In genomic region chr7:26369519-26370385, GRCh38 we compare ENCODE assay signal across 8 cellular contexts.
DNase-seq lines count a peak whose midpoint lies in the region; ATAC-seq and TF ChIP-seq lines count a peak whose summit lies in the region.

No MANE protein-coding gene starts in this region.

- H3K36me3 Mint-ChIP-seq in activated CD4-positive, alpha-beta T cell treated with anti-CD3 and anti-CD28 coated beads, Interleukin-2, amount 10 ng/mL, durations not matched to agents 24 days and 14 days (ENCODE audit: low read depth) = peaks cover 32% of the 10 kb centered on the region

- no peaks in the 10 kb centered on the region for H3K4me1 ChIP-seq in HAP-1
- no peaks in the 10 kb centered on the region for H3K4me1 ChIP-seq in psoas muscle

- intact Hi-C loops in activated CD4-positive, alpha-beta T cell treated with anti-CD3 and anti-CD28 coated beads, Interleukin-2, amount 10 ng/mL, durations not matched to agents 24 days and 14 days (cut with micrococcal nuclease) = loop anchor here (1.0 to 10.0 kb wide), 4 partner anchors 292 to 791 kb away; no protein-coding TSS in a partner anchor
- intact Hi-C loops in psoas muscle (cut with DNase I) = loop anchor here (2.0 to 10.0 kb wide), 7 partner anchors 167 to 1115 kb away; partner anchors contain the start of genes CBX3 (in 1 of the 2) and HNRNPA2B1 (in 1 of the 2)

- H3K27ac ChIP-seq in psoas muscle = no peak overlapping the region

- H3K9me3 ChIP-seq in HAP-1 (no peaks in the 10 kb centered on the region), psoas muscle (no peaks in the 10 kb centered on the region)

- no peaks in the 10 kb centered on the region for H3K27me3 ChIP-seq in HAP-1 (ENCODE audit: low read depth)
- H3K27me3 ChIP-seq in psoas muscle (ENCODE audit: insufficient read depth in 3 of 3, low read length in 2 of 3) = peaks cover 2 to 49% (median 6%) of the 10 kb centered on the region in 3 donors

- H3K36me3 ChIP-seq in HAP-1 (replicated peaks) = no peaks in the 10 kb centered on the region
- H3K36me3 ChIP-seq in psoas muscle (ENCODE audit: insufficient read depth in 1 of 2, low read depth in 1 of 2) = no peaks in the 10 kb centered on the region

- 36 to 41% (median 38%) methylated on average over 8 of the region's 8 CpGs for WGBS in psoas muscle, 3 donors

- H3K4me1 Mint-ChIP-seq in activated CD4-positive, alpha-beta T cell treated with anti-CD3 and anti-CD28 coated beads, Interleukin-2, amount 10 ng/mL, durations not matched to agents 24 days and 14 days = peaks cover 13% of the 10 kb centered on the region

- H3K4me3 Mint-ChIP-seq in activated CD4-positive, alpha-beta T cell treated with anti-CD3 and anti-CD28 coated beads, Interleukin-2, amount 10 ng/mL, durations not matched to agents 24 days and 14 days = peak overlapping the region; percentile 43

- H3K9me3 Mint-ChIP-seq in activated CD4-positive, alpha-beta T cell treated with anti-CD3 and anti-CD28 coated beads, Interleukin-2, amount 10 ng/mL, durations not matched to agents 24 days and 14 days = no peaks in the 10 kb centered on the region

- peak; percentile 84 for TF ChIP-seq CTCF in psoas muscle (IDR thresholded peaks at IDR 0.05)

- H3K4me3 ChIP-seq in HAP-1 (no peak overlapping the region), psoas muscle (no peak overlapping the region)

- in situ Hi-C loops in HAP-1 (cut with MboI; ENCODE audit: low sequenced_read_pairs) = loop anchor here (5.0 to 10.0 kb wide), 4 partner anchors 275 to 788 kb away; partner anchors contain the start of gene HOXA7

- ATAC-seq in psoas muscle (peak; percentile 37 to 86 (median 72)), HG03565 (IDR thresholded peaks at IDR 0.05; ENCODE audit: unreplicated experiment) (no peak)

- H3K27me3 Mint-ChIP-seq in activated CD4-positive, alpha-beta T cell treated with anti-CD3 and anti-CD28 coated beads, Interleukin-2, amount 10 ng/mL, durations not matched to agents 24 days and 14 days = peaks cover 6% of the 10 kb centered on the region

- DNase-seq in DMS153 treated with DMSO at 0.1 percent for 48 hours (lab: John Stamatoyannopoulos, UW; ENCODE audit: unreplicated experiment) (peak; percentile 85), HAP-1 (ENCODE audit: low spot score in 2 of 2) (peak; percentile 45 to 62), NCI-H2227 treated with DMSO at 0.1 percent for 48 hours (lab: John Stamatoyannopoulos, UW) (peak; percentile 69), germinal center (ENCODE audit: low spot score) (peak; percentile 45), psoas muscle (no peak), occipital lobe (lab: John Stamatoyannopoulos, UW) (no peak)
- peak; percentile 83 for DNase-seq in activated CD4-positive, alpha-beta T cell treated with anti-CD3 and anti-CD28 coated beads, Interleukin-2, amount 10 ng/mL, durations not matched to agents 24 days and 14 days

- no peak overlapping the region for H3K27ac Mint-ChIP-seq in activated CD4-positive, alpha-beta T cell treated with anti-CD3 and anti-CD28 coated beads, Interleukin-2, amount 10 ng/mL, durations not matched to agents 24 days and 14 days

Comparison
In these comparisons a context has a peak if more than half of its experiments do, and no peak if none do; other contexts are left out.
1. DNase-seq: peak in DMS153 treated with DMSO at 0.1 percent for 48 hours (single experiment), HAP-1 (2 of 2), NCI-H2227 treated with DMSO at 0.1 percent for 48 hours (single experiment), activated CD4-positive, alpha-beta T cell treated with anti-CD3 and anti-CD28 coated beads, Interleukin-2, amount 10 ng/mL, durations not matched to agents 24 days and 14 days (single experiment) and germinal center (single experiment); none in psoas muscle (0 of 2) and occipital lobe (single experiment).